In genomic region chr1:204932573-204932909, GRCh38 we compare ENCODE assay signal across 24 cellular contexts.
"Had no signal": no experiment of that assay in that cellular context is flagged by ENCODE, and none has a peak within 500 bp of the region (broad histone marks: within the 10 kb centered on the region; RNA-seq: fewer than 3 reads in every experiment).

No MANE protein-coding gene starts in this region.

- H3K9me3 ChIP-seq: esophagus muscularis mucosa, gastroesophageal sphincter, heart left ventricle, lower lobe of right lung, pancreas, prostate gland, spleen, thoracic aorta, tibial nerve, upper lobe of left lung had no signal

- H3K4me3 Mint-ChIP-seq: natural killer cell; stimulated activated naive B cell treated with anti-CD40 and anti-IgM and Interleukin-4, amounts not matched to agents 10 μg/mL and 1 μg/mL and 100 μg/mL, for 72 hours; stimulated activated naive CD8-positive, alpha-beta T cell treated with anti-CD3 and anti-CD28 coated beads, Interleukin-15, Interleukin-2, amounts not matched to agents 100 ng/mL and 50 ng/mL, for 24 hours had no signal

- H3K27ac ChIP-seq: esophagus muscularis mucosa, foreskin keratinocyte, gastroesophageal sphincter, heart left ventricle, hepatocyte, lower lobe of right lung, pancreas, prostate gland, skin epidermis, spleen, thoracic aorta, tibial nerve, upper lobe of left lung had no signal

- H3K4me2 ChIP-seq: hepatocyte had no signal

- H3K36me3 Mint-ChIP-seq: natural killer cell; stimulated activated naive B cell treated with anti-CD40 and anti-IgM and Interleukin-4, amounts not matched to agents 10 μg/mL and 1 μg/mL and 100 μg/mL, for 72 hours had no signal

- H3K27me3 ChIP-seq: dorsolateral prefrontal cortex, esophagus muscularis mucosa, gastroesophageal sphincter, pancreas, tibial nerve, upper lobe of left lung had no signal

- ATAC-seq: foreskin keratinocyte; gastroesophageal sphincter; heart left ventricle; left cardiac atrium; left ventricle myocardium superior; lower lobe of right lung; natural killer cell; pancreas; right cardiac atrium; stimulated activated naive B cell treated with anti-CD40 and anti-IgM and Interleukin-4, amounts not matched to agents 10 μg/mL and 1 μg/mL and 100 μg/mL, for 72 hours had no signal

- H3K4me3 ChIP-seq: dorsolateral prefrontal cortex, esophagus muscularis mucosa, gastroesophageal sphincter, heart left ventricle, hepatocyte, lower lobe of right lung, pancreas, prostate gland, skin epidermis, spleen, thoracic aorta, tibial nerve, upper lobe of left lung had no signal

- H3K4me1 Mint-ChIP-seq: natural killer cell; stimulated activated naive B cell treated with anti-CD40 and anti-IgM and Interleukin-4, amounts not matched to agents 10 μg/mL and 1 μg/mL and 100 μg/mL, for 72 hours had no signal

- H3K4me1 ChIP-seq: foreskin keratinocyte, lower lobe of right lung, pancreas, prostate gland, spleen, tibial nerve, upper lobe of left lung had no signal

- DNase-seq: cerebellar nuclear complex; dorsolateral prefrontal cortex; effector CD4-positive, alpha-beta T cell; foreskin keratinocyte; heart left ventricle; left cardiac atrium; left ventricle myocardium superior; lower lobe of right lung; natural killer cell; occipital lobe; pancreas; right cardiac atrium; spleen; stimulated activated CD4-positive, alpha-beta T cell treated with anti-CD3 and anti-CD28 coated beads, Interleukin-2, amount 100 ng/mL, for 48 hours; stimulated activated naive B cell treated with anti-CD40 and anti-IgM and Interleukin-4, amounts not matched to agents 10 μg/mL and 1 μg/mL and 100 μg/mL, for 72 hours; upper lobe of left lung had no signal

- H3K9me3 Mint-ChIP-seq: natural killer cell; stimulated activated naive B cell treated with anti-CD40 and anti-IgM and Interleukin-4, amounts not matched to agents 10 μg/mL and 1 μg/mL and 100 μg/mL, for 72 hours; stimulated activated naive CD8-positive, alpha-beta T cell treated with anti-CD3 and anti-CD28 coated beads, Interleukin-15, Interleukin-2, amounts not matched to agents 100 ng/mL and 50 ng/mL, for 24 hours had no signal

- H3K27ac Mint-ChIP-seq: natural killer cell; stimulated activated naive B cell treated with anti-CD40 and anti-IgM and Interleukin-4, amounts not matched to agents 10 μg/mL and 1 μg/mL and 100 μg/mL, for 72 hours; stimulated activated naive CD8-positive, alpha-beta T cell treated with anti-CD3 and anti-CD28 coated beads, Interleukin-15, Interleukin-2, amounts not matched to agents 100 ng/mL and 50 ng/mL, for 24 hours had no signal

- H3K36me3 ChIP-seq: heart left ventricle, lower lobe of right lung, pancreas, prostate gland, spleen, thoracic aorta, tibial nerve, upper lobe of left lung had no signal
